In the genomic region with DNA sequence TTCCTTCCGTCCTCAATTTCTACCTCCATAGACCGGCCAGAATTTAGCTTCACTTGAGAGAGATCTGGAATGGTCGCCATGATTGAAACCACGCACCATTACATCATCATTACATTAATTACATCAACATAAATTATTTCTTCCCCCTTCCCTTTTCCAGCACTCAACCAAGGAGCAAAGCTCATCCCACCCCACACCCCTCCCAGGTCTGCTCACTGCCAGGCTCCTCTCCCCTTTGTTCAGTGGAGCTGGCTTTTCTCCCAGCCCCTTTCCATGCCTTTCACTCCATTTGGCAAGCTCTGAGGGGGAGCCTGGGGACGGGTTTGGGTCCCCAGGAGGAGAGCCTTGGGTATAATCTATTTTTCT, we compare ENCODE assay signal across 10 cellular contexts. TPM values are rescaled to one million over a fixed set of nuclear protein-coding genes. Genes with fewer than 3 reads are reported as not detected.
DNase-seq lines count a peak whose midpoint lies in the region; ATAC-seq, FAIRE-seq and TF ChIP-seq lines count a peak whose summit lies in the region.
"Had no signal": no experiment of that assay in that cellular context is flagged by ENCODE, and none has a peak within 500 bp of the region (broad histone marks: within the 10 kb centered on the region; RNA-seq: fewer than 3 reads in every experiment).

No MANE protein-coding gene starts in this region.

- peaks cover 7% of the 10 kb centered on the region for H3K4me1 ChIP-seq in GM23338 (ENCODE audit: insufficient read depth)
- peaks cover 21% of the 10 kb centered on the region; the same call in 1 of the 2 replicates for H3K4me1 ChIP-seq in HepG2 (ENCODE audit: insufficient read depth, low read length)
- H3K4me1 ChIP-seq in CD8-positive, alpha-beta T cell (ENCODE audit: insufficient read depth, low read length) = no peaks in the 10 kb centered on the region

- H3K36me3 ChIP-seq in GM23338 (ENCODE audit: insufficient read depth) = peaks cover 46% of the 10 kb centered on the region
- peaks cover 35 to 78% of the 10 kb centered on the region in 2 experiments for H3K36me3 ChIP-seq in HepG2 (replicated peaks in 1 of 2; ENCODE audit: control insufficient read depth in 1 of 2, insufficient read depth in 2 of 2, low read length in 2 of 2)
- peaks cover 72% of the 10 kb centered on the region for H3K36me3 ChIP-seq in CD8-positive, alpha-beta T cell (ENCODE audit: insufficient read depth, low read length)

- H3K9me3 Mint-ChIP-seq in GM23338 = peaks cover 6% of the 10 kb centered on the region; the same call in 1 of the 3 replicates
- no peaks in the 10 kb centered on the region for H3K9me3 Mint-ChIP-seq in WTC11
- no peaks in the 10 kb centered on the region for H3K9me3 Mint-ChIP-seq in CD8-positive, alpha-beta T cell

- peaks cover 25% of the 10 kb centered on the region for H3K4me1 Mint-ChIP-seq in GM23338
- peaks cover 18% of the 10 kb centered on the region for H3K4me1 Mint-ChIP-seq in WTC11
- H3K4me1 Mint-ChIP-seq in CD8-positive, alpha-beta T cell (ENCODE audit: low read depth) = peaks cover 33% of the 10 kb centered on the region

- H3K27ac Mint-ChIP-seq in GM23338 (peak overlapping the region; percentile 83), WTC11 (peak overlapping the region; percentile 76)
- no peak overlapping the region for H3K27ac Mint-ChIP-seq in CD8-positive, alpha-beta T cell

- in situ Hi-C loops in HepG2 (cut with HindIII; ENCODE audit: extremely low pct_ligation_motif_present, low pct_unique_long_range_greater_than_20kb) = no loop called here

- H3K4me2 ChIP-seq in GM23338 = no peak overlapping the region
- no peak overlapping the region for H3K4me2 ChIP-seq in HepG2 (ENCODE audit: low read depth, low read length)

- H3K36me3 Mint-ChIP-seq in GM23338 (ENCODE audit: low read depth) (peaks cover 86% of the 10 kb centered on the region), WTC11 (peaks cover 62% of the 10 kb centered on the region)
- H3K36me3 Mint-ChIP-seq in CD8-positive, alpha-beta T cell = peaks cover 90% of the 10 kb centered on the region

- peak; percentile 37 for ATAC-seq in GM23338
- ATAC-seq in WTC11 = peak; percentile 43
- ATAC-seq in HepG2 = peak; percentile 2; the same call in 1 of the 3 replicates
- ATAC-seq in CD8-positive, alpha-beta T cell = no peak

- H2AFZ ChIP-seq in GM23338 = no peak overlapping the region
- H2AFZ ChIP-seq in HepG2 (ENCODE audit: low read length) = no peak overlapping the region

- no peak for FAIRE-seq in HepG2 (lab: Jason Lieb, UNC)
- FAIRE-seq in H54 (lab: Jason Lieb, UNC) = no peak

- TSS peak; percentile 39 for BruUV-seq in HepG2 (replicated peaks; lab: Mats Ljungman, UMichigan)

- H3K27ac ChIP-seq in AG04450 (ENCODE audit: low read depth, low read length) = peak overlapping the region; percentile 39
- peak overlapping the region; percentile 86 for H3K27ac ChIP-seq in GM23338 (ENCODE audit: low read depth)
- H3K27ac ChIP-seq in HepG2 (ENCODE audit: extremely low read length, insufficient read depth, low read length) = peak overlapping the region; percentile 24
- H3K27ac ChIP-seq in CD8-positive, alpha-beta T cell (ENCODE audit: low read depth, low read length) = no peak overlapping the region

- TF ChIP-seq CTCF in AG04450 (IDR thresholded peaks at IDR 0.05; ENCODE audit: low read depth, low read length) = no peak
- TF ChIP-seq CTCF in GM23338 (conservative IDR thresholded peaks at IDR 0.05; ENCODE audit: low read depth in 2 of 2) = no peak
- TF ChIP-seq CTCF in WTC11 (IDR thresholded peaks at IDR 0.05) = no peak
- no peak for TF ChIP-seq CTCF in HepG2 (CRISPR knock-in tag; IDR thresholded peaks at IDR 0.05)
- TF ChIP-seq CTCF in CD8-positive, alpha-beta T cell (IDR thresholded peaks at IDR 0.05) = no peak

- peaks cover 45% of the 10 kb centered on the region for H3K27me3 Mint-ChIP-seq in GM23338 (ENCODE audit: insufficient read depth, low read depth, poor library complexity)
- no peaks in the 10 kb centered on the region for H3K27me3 Mint-ChIP-seq in WTC11 (ENCODE audit: low read depth)
- no peaks in the 10 kb centered on the region for H3K27me3 Mint-ChIP-seq in CD8-positive, alpha-beta T cell (ENCODE audit: low read depth)

- DNase-seq in AG04450 (ENCODE audit: low read depth, low spot score) (no peak), GM23338 (ENCODE audit: low spot score) (no peak), WTC11 (ENCODE audit: low spot score) (no peak), HepG2 (ENCODE audit: low spot score) (no peak), NCI-H526 treated with DMSO at 0.1 percent for 48 hours (lab: John Stamatoyannopoulos, UW) (no peak), H54 (ENCODE audit: insufficient read length, low spot score) (no peak), Ammon's horn (ENCODE audit: low spot score) (no peak)
- no peak for DNase-seq in CD8-positive, alpha-beta T cell
- DNase-seq: NCI-H187, posterior cingulate gyrus had no signal

- peaks cover 45% of the 10 kb centered on the region for H4K20me1 ChIP-seq in GM23338 (replicated peaks; ENCODE audit: insufficient read depth)
- H4K20me1 ChIP-seq in HepG2 (ENCODE audit: insufficient read depth, low read length) = peaks cover 42% of the 10 kb centered on the region

- H3K4me3 ChIP-seq in AG04450 (ENCODE audit: low read depth, low read length) = no peak overlapping the region
- no peak overlapping the region for H3K4me3 ChIP-seq in GM23338
- no peak overlapping the region for H3K4me3 ChIP-seq in HepG2 (replicated peaks in 1 of 3; ENCODE audit: insufficient read depth in 1 of 3, low read depth in 2 of 3, low read length in 3 of 3)
- no peak overlapping the region for H3K4me3 ChIP-seq in CD8-positive, alpha-beta T cell (ENCODE audit: low read depth, low read length)

- WGBS in HepG2 (ENCODE audit: low lambda C conversion rate) = 85% methylated on average over 5 of the region's 5 CpGs

- peaks cover 58% of the 10 kb centered on the region for H3F3A ChIP-seq in GM23338 (replicated peaks; ENCODE audit: low read depth)

- H3K27me3 ChIP-seq in AG04450 (ENCODE audit: control insufficient read depth, insufficient read depth, low read length) = no peaks in the 10 kb centered on the region
- H3K27me3 ChIP-seq in GM23338 (ENCODE audit: insufficient read depth) = no peaks in the 10 kb centered on the region
- H3K27me3 ChIP-seq in HepG2 (ENCODE audit: control insufficient read depth in 1 of 2, insufficient read depth in 2 of 2, low read length in 2 of 2) = no peaks in the 10 kb centered on the region
- H3K27me3 ChIP-seq in CD8-positive, alpha-beta T cell (ENCODE audit: insufficient read depth, low read length) = no peaks in the 10 kb centered on the region

- POLR2A ChIA-PET in AG04450 (lab: Yijun Ruan, JAX) = interaction anchor here (0.7 to 2.8 kb wide), 4 partner anchors 9 to 28 kb away, joined by 3 to 15 read pairs (median 5); a partner anchor contains a TSS
- POLR2A ChIA-PET in WTC11 (lab: Charles Lee) = interaction anchor here (0.8 to 1.8 kb wide), 2 partner anchors 11 to 38 kb away, joined by 3 to 7 read pairs; a partner anchor contains a TSS
- POLR2A ChIA-PET in HepG2 (lab: Yijun Ruan, JAX) = interaction anchor here (1.8 to 4.3 kb wide), 3 partner anchors 9 to 44 kb away, joined by 5 to 41 read pairs (median 25); a partner anchor contains a TSS
- POLR2A ChIA-PET in CD8-positive, alpha-beta T cell (lab: Charles Lee) = interaction anchor here (1.0 to 3.9 kb wide), 3 partner anchors 9 to 12 kb away, joined by 4 to 17 read pairs (median 9); a partner anchor contains a TSS

- CTCF ChIA-PET in AG04450 (lab: Charles Lee) (no interaction called here), WTC11 (lab: Charles Lee) (interaction anchor here (1.7 kb wide), 1 partner anchor 40 kb away, joined by 3 read pairs; no protein-coding TSS in a partner anchor), HepG2 (lab: Yijun Ruan, JAX; ENCODE audit: low intra/inter-chr PET ratio, low total read pairs) (no interaction called here)
- CTCF ChIA-PET in CD8-positive, alpha-beta T cell (lab: Charles Lee) = no interaction called here

- intact Hi-C loops in HepG2 (cut with micrococcal nuclease; ENCODE audit: unreplicated experiment) = no loop called here
- intact Hi-C loops in CD8-positive, alpha-beta T cell (cut with DNase I, micrococcal nuclease) = no loop called here

- no peak; a peak in 1 of 4 replicates for TF ChIP-seq POLR2A in HepG2 (IDR thresholded peaks at IDR 0.05; ENCODE audit: insufficient read depth in 1 of 2, low read depth in 2 of 2, low read length in 2 of 2)
- TF ChIP-seq POLR2A in H54 (IDR thresholded peaks at IDR 0.05; ENCODE audit: low read depth, low read length) = no peak

- TF ChIP-seq EP300 in HepG2 (IDR thresholded peaks at IDR 0.05; ENCODE audit: low read depth in 2 of 2, low read length in 2 of 2) = no peak
- TF ChIP-seq EP300 in HepG2 (CRISPR knock-in tag; IDR thresholded peaks at IDR 0.05; ENCODE audit: borderline replicate concordance) = no peak

- H3K9me3 ChIP-seq in AG04450 (ENCODE audit: control insufficient read depth, insufficient read depth, low read length) (no peaks in the 10 kb centered on the region), HepG2 (ENCODE audit: low read length) (no peaks in the 10 kb centered on the region)
- H3K9me3 ChIP-seq in CD8-positive, alpha-beta T cell (ENCODE audit: low read length) = no peaks in the 10 kb centered on the region

- no peak for TF ChIP-seq RAD21 in HepG2 (CRISPR knock-in tag; IDR thresholded peaks at IDR 0.05)

- H3K4me3 Mint-ChIP-seq in GM23338 = no peak overlapping the region; the same call in 2 of the 3 replicates
- H3K4me3 Mint-ChIP-seq in WTC11 = no peak overlapping the region
- H3K4me3 Mint-ChIP-seq in CD8-positive, alpha-beta T cell = no peak overlapping the region

- H3K9me2 ChIP-seq in GM23338 (ENCODE audit: insufficient read depth) = no peaks in the 10 kb centered on the region

- peaks cover 23% of the 10 kb centered on the region for H3K79me2 ChIP-seq in GM23338 (replicated peaks; ENCODE audit: insufficient read depth)
- H3K79me2 ChIP-seq in HepG2 (ENCODE audit: insufficient read depth, low read length) = no peaks in the 10 kb centered on the region

- no peak overlapping the region for H3K9ac ChIP-seq in HepG2 (ENCODE audit: insufficient read depth, low read depth, low read length)

RNA-seq across cellular contexts. Expression of a gene that starts 8.4 kb away (rescaled TPM):
- polyA plus RNA-seq in AG04450 (2011; rRNA removed) = 4,422 and 6,028 TPM in 2 replicates
- polyA minus RNA-seq in AG04450 (2011; rRNA and poly(A)+ RNA removed) = 6,011 and 8,408 TPM in 2 replicates
- 4,589 and 4,798 TPM in 2 replicates for total RNA-seq in GM23338 (2014; rRNA removed; shearing (Covaris generic))
- 2,372 and 2,567 TPM in 2 replicates for polyA plus RNA-seq in GM23338 (2016; fragmentation: Nextera tagmentation; extraction: Ambion mirVana)
- total RNA-seq in WTC11 (2021) = 2,360 to 2,535 TPM (median 2,479 TPM) in 3 replicates
- 2,514 and 3,226 TPM in 2 replicates for total RNA-seq in HepG2 (2016; rRNA removed; fragmentation: Illumina TruSeq; extraction: Trizol)
- total RNA-seq in HepG2 (2016; cell fraction: cytosol; rRNA removed; fragmentation: Illumina TruSeq; extraction: Trizol; ENCODE audit: low read depth) = 4,063 and 4,402 TPM in 2 replicates
- total RNA-seq in HepG2 (2016; cell fraction: insoluble cytoplasmic fraction; rRNA removed; fragmentation: Illumina TruSeq; extraction: Trizol) = 2,554 and 3,310 TPM in 2 replicates
- 5,165 and 5,275 TPM in 2 replicates for total RNA-seq in HepG2 (2016; cell fraction: membrane; rRNA removed; fragmentation: Illumina TruSeq; extraction: Trizol)
- total RNA-seq in HepG2 (2016; cell fraction: nucleus; rRNA removed; fragmentation: Illumina TruSeq; extraction: Trizol) = 943 and 1,018 TPM in 2 replicates
- polyA plus RNA-seq in HepG2 (2011; rRNA removed) = 6,141 and 6,693 TPM in 2 replicates
- polyA plus RNA-seq in HepG2 (2011; cell fraction: cytosol; rRNA removed) = 6,517 and 7,296 TPM in 2 replicates
- 2,166 and 2,467 TPM in 2 replicates for polyA plus RNA-seq in HepG2 (2011; cell fraction: nucleus; rRNA removed)
- 4,104 and 4,114 TPM in 2 replicates for polyA plus RNA-seq in HepG2 (2012)
- 3,699 and 3,997 TPM in 2 replicates for polyA plus RNA-seq in HepG2 (2016; cell fraction: cytosol; fragmentation: Illumina TruSeq; extraction: Trizol; ENCODE audit: low read depth)
- 3,545 and 3,580 TPM in 2 replicates for polyA plus RNA-seq in HepG2 (2016; cell fraction: insoluble cytoplasmic fraction; fragmentation: Illumina TruSeq; extraction: Trizol; ENCODE audit: low read depth)
- polyA plus RNA-seq in HepG2 (2016; cell fraction: membrane; fragmentation: Illumina TruSeq; extraction: Trizol; ENCODE audit: low read depth) = 4,862 and 5,343 TPM in 2 replicates
- 1,515 and 1,598 TPM in 2 replicates for polyA plus RNA-seq in HepG2 (2016; cell fraction: nucleus; fragmentation: Illumina TruSeq; extraction: Trizol; ENCODE audit: insufficient read depth, low read depth)
- polyA minus RNA-seq in HepG2 (2011; rRNA and poly(A)+ RNA removed; ENCODE audit: low replicate concordance) = 10,364 and 11,951 TPM in 2 replicates
- 2,548 and 2,636 TPM in 2 replicates for polyA minus RNA-seq in HepG2 (2011; cell fraction: cytosol; rRNA and poly(A)+ RNA removed)
- 1,064 and 1,481 TPM in 2 replicates for polyA minus RNA-seq in HepG2 (2011; cell fraction: nucleus; rRNA and poly(A)+ RNA removed)
- 1,000 to 10,000 TPM; 2,370 to 2,438 TPM for total RNA-seq in CD8-positive, alpha-beta T cell

RNA-seq across cellular contexts. Expression of a gene that starts 12.2 kb away (rescaled TPM):
- polyA plus RNA-seq in AG04450 (2011; rRNA removed) = 11.5 and 12.3 TPM in 2 replicates
- 10.3 and 10.5 TPM in 2 replicates for polyA minus RNA-seq in AG04450 (2011; rRNA and poly(A)+ RNA removed)
- 8.7 and 9.7 TPM in 2 replicates for total RNA-seq in GM23338 (2014; rRNA removed; shearing (Covaris generic))
- polyA plus RNA-seq in GM23338 (2016; fragmentation: Nextera tagmentation; extraction: Ambion mirVana) = 6.2 and 7.3 TPM in 2 replicates
- 31.9 to 33.5 TPM (median 32.2 TPM) in 3 replicates for total RNA-seq in WTC11 (2021)
- 10.9 and 16.7 TPM in 2 replicates for total RNA-seq in HepG2 (2016; rRNA removed; fragmentation: Illumina TruSeq; extraction: Trizol)
- 3.4 and 3.6 TPM in 2 replicates for total RNA-seq in HepG2 (2016; cell fraction: cytosol; rRNA removed; fragmentation: Illumina TruSeq; extraction: Trizol; ENCODE audit: low read depth)
- total RNA-seq in HepG2 (2016; cell fraction: insoluble cytoplasmic fraction; rRNA removed; fragmentation: Illumina TruSeq; extraction: Trizol) = 12.4 and 16.7 TPM in 2 replicates
- total RNA-seq in HepG2 (2016; cell fraction: membrane; rRNA removed; fragmentation: Illumina TruSeq; extraction: Trizol) = 9.1 and 9.7 TPM in 2 replicates
- total RNA-seq in HepG2 (2016; cell fraction: nucleus; rRNA removed; fragmentation: Illumina TruSeq; extraction: Trizol) = 11.4 and 13.1 TPM in 2 replicates
- polyA plus RNA-seq in HepG2 (2011; rRNA removed) = 10.2 and 10.9 TPM in 2 replicates
- 5.4 and 6.4 TPM in 2 replicates for polyA plus RNA-seq in HepG2 (2011; cell fraction: cytosol; rRNA removed)
- polyA plus RNA-seq in HepG2 (2011; cell fraction: nucleus; rRNA removed) = 66.0 and 81.3 TPM in 2 replicates
- polyA plus RNA-seq in HepG2 (2012) = 10.5 and 10.9 TPM in 2 replicates
- polyA plus RNA-seq in HepG2 (2016; cell fraction: cytosol; fragmentation: Illumina TruSeq; extraction: Trizol; ENCODE audit: low read depth) = 2.6 and 3.0 TPM in 2 replicates
- polyA plus RNA-seq in HepG2 (2016; cell fraction: insoluble cytoplasmic fraction; fragmentation: Illumina TruSeq; extraction: Trizol; ENCODE audit: low read depth) = 15.2 and 16.5 TPM in 2 replicates
- 7.8 and 8.3 TPM in 2 replicates for polyA plus RNA-seq in HepG2 (2016; cell fraction: membrane; fragmentation: Illumina TruSeq; extraction: Trizol; ENCODE audit: low read depth)
- 28.6 and 33.8 TPM in 2 replicates for polyA plus RNA-seq in HepG2 (2016; cell fraction: nucleus; fragmentation: Illumina TruSeq; extraction: Trizol; ENCODE audit: insufficient read depth, low read depth)
- polyA minus RNA-seq in HepG2 (2011; rRNA and poly(A)+ RNA removed; ENCODE audit: low replicate concordance) = 7.5 and 14.8 TPM in 2 replicates
- 3.3 and 3.7 TPM in 2 replicates for polyA minus RNA-seq in HepG2 (2011; cell fraction: cytosol; rRNA and poly(A)+ RNA removed)
- 17.4 and 18.8 TPM in 2 replicates for polyA minus RNA-seq in HepG2 (2011; cell fraction: nucleus; rRNA and poly(A)+ RNA removed)
- total RNA-seq in CD8-positive, alpha-beta T cell = 10 to 100 TPM; 20.9 to 22.2 TPM

RNA-seq across cellular contexts. Expression of a gene that starts 25.6 kb away (rescaled TPM):
- polyA plus RNA-seq in AG04450 (2011; rRNA removed) = 6.2 and 8.7 TPM in 2 replicates
- polyA minus RNA-seq in AG04450 (2011; rRNA and poly(A)+ RNA removed) = 9.6 and 10.3 TPM in 2 replicates
- 2.9 and 6.2 TPM in 2 replicates for total RNA-seq in GM23338 (2014; rRNA removed; shearing (Covaris generic))
- 4.1 and 8.1 TPM in 2 replicates for polyA plus RNA-seq in GM23338 (2016; fragmentation: Nextera tagmentation; extraction: Ambion mirVana)
- 7.8 to 10.1 TPM (median 8.7 TPM) in 3 replicates for total RNA-seq in WTC11 (2021)
- total RNA-seq in HepG2 (2016; rRNA removed; fragmentation: Illumina TruSeq; extraction: Trizol) = 5.7 and 7.2 TPM in 2 replicates
- total RNA-seq in HepG2 (2016; cell fraction: cytosol; rRNA removed; fragmentation: Illumina TruSeq; extraction: Trizol; ENCODE audit: low read depth) = 0.20 and 0.44 TPM in 2 replicates
- 5.4 and 6.0 TPM in 2 replicates for total RNA-seq in HepG2 (2016; cell fraction: insoluble cytoplasmic fraction; rRNA removed; fragmentation: Illumina TruSeq; extraction: Trizol)
- 2.1 and 2.2 TPM in 2 replicates for total RNA-seq in HepG2 (2016; cell fraction: membrane; rRNA removed; fragmentation: Illumina TruSeq; extraction: Trizol)
- 10.3 and 12.8 TPM in 2 replicates for total RNA-seq in HepG2 (2016; cell fraction: nucleus; rRNA removed; fragmentation: Illumina TruSeq; extraction: Trizol)
- polyA plus RNA-seq in HepG2 (2011; rRNA removed) = 11.6 and 11.7 TPM in 2 replicates
- polyA plus RNA-seq in HepG2 (2011; cell fraction: cytosol; rRNA removed) = 4.4 and 5.3 TPM in 2 replicates
- polyA plus RNA-seq in HepG2 (2011; cell fraction: nucleus; rRNA removed) = 16.4 and 22.4 TPM in 2 replicates
- polyA plus RNA-seq in HepG2 (2012) = 9.0 and 15.2 TPM in 2 replicates
- polyA plus RNA-seq in HepG2 (2016; cell fraction: cytosol; fragmentation: Illumina TruSeq; extraction: Trizol; ENCODE audit: low read depth) = 0.20 and 0.26 TPM in 2 replicates
- 5.4 and 5.6 TPM in 2 replicates for polyA plus RNA-seq in HepG2 (2016; cell fraction: insoluble cytoplasmic fraction; fragmentation: Illumina TruSeq; extraction: Trizol; ENCODE audit: low read depth)
- 0.95 and 1.1 TPM in 2 replicates for polyA plus RNA-seq in HepG2 (2016; cell fraction: membrane; fragmentation: Illumina TruSeq; extraction: Trizol; ENCODE audit: low read depth)
- 27.9 and 33.0 TPM in 2 replicates for polyA plus RNA-seq in HepG2 (2016; cell fraction: nucleus; fragmentation: Illumina TruSeq; extraction: Trizol; ENCODE audit: insufficient read depth, low read depth)
- 9.3 and 15.7 TPM in 2 replicates for polyA minus RNA-seq in HepG2 (2011; rRNA and poly(A)+ RNA removed; ENCODE audit: low replicate concordance)
- polyA minus RNA-seq in HepG2 (2011; cell fraction: cytosol; rRNA and poly(A)+ RNA removed) = 2.7 and 3.2 TPM in 2 replicates
- polyA minus RNA-seq in HepG2 (2011; cell fraction: nucleus; rRNA and poly(A)+ RNA removed) = 22.7 and 24.9 TPM in 2 replicates
- total RNA-seq in CD8-positive, alpha-beta T cell = 10 to 100 TPM; 23.7 to 28.8 TPM

RNA-seq across cellular contexts. Expression of a gene that starts 30.3 kb away (rescaled TPM):
- polyA plus RNA-seq in AG04450 (2011; rRNA removed) (0.66 and 1.1 TPM in 2 replicates), GM23338 (2016; fragmentation: Nextera tagmentation; extraction: Ambion mirVana) (0.37 and 0.53 TPM in 2 replicates), HepG2 (2011; rRNA removed) (0.10 and 0.13 TPM in 2 replicates)
- polyA minus RNA-seq in AG04450 (2011; rRNA and poly(A)+ RNA removed) = 0.17 and 0.18 TPM in 2 replicates
- total RNA-seq in GM23338 (2014; rRNA removed; shearing (Covaris generic)) = 0.56 and 0.66 TPM in 2 replicates
- total RNA-seq in WTC11 (2021) (0.64 to 1.4 TPM (median 0.98 TPM) in 3 replicates), HepG2 (2016; rRNA removed; fragmentation: Illumina TruSeq; extraction: Trizol) (not detected in 2 replicates)
- not detected in 2 replicates for total RNA-seq in HepG2 (2016; cell fraction: cytosol; rRNA removed; fragmentation: Illumina TruSeq; extraction: Trizol; ENCODE audit: low read depth)
- not detected in 2 replicates for total RNA-seq in HepG2 (2016; cell fraction: insoluble cytoplasmic fraction; rRNA removed; fragmentation: Illumina TruSeq; extraction: Trizol)
- total RNA-seq in HepG2 (2016; cell fraction: membrane; rRNA removed; fragmentation: Illumina TruSeq; extraction: Trizol) = not detected in 2 replicates
- not detected in 2 replicates for total RNA-seq in HepG2 (2016; cell fraction: nucleus; rRNA removed; fragmentation: Illumina TruSeq; extraction: Trizol)
- 0.11 and 0.13 TPM in 2 replicates for polyA plus RNA-seq in HepG2 (2011; cell fraction: cytosol; rRNA removed)
- polyA plus RNA-seq in HepG2 (2011; cell fraction: nucleus; rRNA removed) = 0.16 and 0.29 TPM in 2 replicates
- polyA plus RNA-seq in HepG2 (2012) = 0.13 TPM in 1 of 2 replicates, not detected in the other
- not detected in 2 replicates for polyA plus RNA-seq in HepG2 (2016; cell fraction: cytosol; fragmentation: Illumina TruSeq; extraction: Trizol; ENCODE audit: low read depth)
- not detected in 2 replicates for polyA plus RNA-seq in HepG2 (2016; cell fraction: insoluble cytoplasmic fraction; fragmentation: Illumina TruSeq; extraction: Trizol; ENCODE audit: low read depth)
- polyA plus RNA-seq in HepG2 (2016; cell fraction: membrane; fragmentation: Illumina TruSeq; extraction: Trizol; ENCODE audit: low read depth) = 0.23 TPM in 1 of 2 replicates, not detected in the other
- polyA plus RNA-seq in HepG2 (2016; cell fraction: nucleus; fragmentation: Illumina TruSeq; extraction: Trizol; ENCODE audit: insufficient read depth, low read depth) = not detected in 2 replicates
- polyA minus RNA-seq in HepG2 (2011; rRNA and poly(A)+ RNA removed; ENCODE audit: low replicate concordance) = 10.8 TPM in 1 of 2 replicates, not detected in the other
- 0.88 TPM in 1 of 2 replicates, not detected in the other for polyA minus RNA-seq in HepG2 (2011; cell fraction: cytosol; rRNA and poly(A)+ RNA removed)
- 1.2 TPM in 1 of 2 replicates, not detected in the other for polyA minus RNA-seq in HepG2 (2011; cell fraction: nucleus; rRNA and poly(A)+ RNA removed)
- under 1 TPM; 0.72 to 0.95 TPM for total RNA-seq in CD8-positive, alpha-beta T cell
